ENCODE assay signal across 16 cellular contexts in the genomic region with DNA sequence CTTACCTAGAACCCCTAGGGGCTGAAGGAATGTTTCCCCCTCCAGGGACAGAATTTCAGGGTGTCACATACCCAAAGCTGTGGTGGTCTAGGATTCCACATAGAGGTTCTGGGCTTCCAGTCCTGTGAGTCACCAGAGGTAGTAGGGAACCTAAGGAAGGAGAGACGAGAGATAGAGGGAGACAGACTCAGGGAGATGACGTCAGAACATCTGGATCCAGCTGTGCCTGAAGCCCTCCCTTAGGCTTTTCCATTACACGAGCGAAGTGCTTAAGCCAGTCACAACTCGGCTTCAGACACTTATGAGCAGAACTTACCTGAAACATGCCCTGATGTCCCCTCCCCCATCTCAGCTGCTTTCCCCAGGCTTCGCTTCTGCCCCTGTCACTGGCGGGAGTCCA. TPM values are rescaled to one million over a fixed set of nuclear protein-coding genes. Genes with fewer than 3 reads are reported as not detected.
A peak's percentile ranks its signal among the peaks of the same experiment; 100 is the strongest.
DNase-seq lines count a peak whose midpoint lies in the region; ATAC-seq, FAIRE-seq and TF ChIP-seq lines count a peak whose summit lies in the region.
"Had no signal": no experiment of that assay in that cellular context is flagged by ENCODE, and none has a peak within 500 bp of the region (broad histone marks: within the 10 kb centered on the region; RNA-seq: fewer than 3 reads in every experiment).

No MANE protein-coding gene starts in this region.

- DNase-seq in natural killer cell treated with Interleukin-12 subunit alpha and Interleukin-12 subunit beta and Interleukin-15 and Interleukin-18, amount 100 ng/mL, for 72 hours (ENCODE audit: low spot score): peak; percentile 47
- DNase-seq in natural killer cell: no peak
- DNase-seq in K562 (ENCODE audit: extremely low read depth in 1 of 4, low spot score in 3 of 4): peak in 1 of 4 experiments; percentile 30
- no peak for DNase-seq in stimulated activated naive B cell treated with anti-CD40 and anti-IgM and Interleukin-4, amounts not matched to agents 10 μg/mL and 1 μg/mL and 100 μg/mL, for 72 hours
- DNase-seq in tibial artery: no peak
- DNase-seq: BE2C; CD4-positive, alpha-beta memory T cell; DMS79; EL had no signal

- H3K9me3 ChIP-seq in K562 (replicated peaks; ENCODE audit: control insufficient read depth, insufficient read depth, low read depth, low read length) (no peaks in the 10 kb centered on the region), tibial artery (no peaks in the 10 kb centered on the region)
- H3K9me3 ChIP-seq: BE2C, HAP-1 had no signal

- no peak overlapping the region for H2AFZ ChIP-seq in K562 (ENCODE audit: low read depth, low read length)
- H2AFZ ChIP-seq: GM23338 had no signal

- WGBS in K562 (ENCODE audit: insufficient coverage, low coverage, missing lambda C conversion rate): 31% methylated on average over 7 of the region's 7 CpGs

- peak in 1 of 2 donors; percentile 7 for ATAC-seq in natural killer cell treated with Interleukin-12 subunit alpha and Interleukin-12 subunit beta and Interleukin-15 and Interleukin-18, amount 100 ng/mL, for 72 hours
- ATAC-seq in natural killer cell: no peak
- 0 out of 3 replicates have a peak, but pooled peaks have one; percentile 8 for ATAC-seq in K562
- ATAC-seq in stimulated activated naive B cell treated with anti-CD40 and anti-IgM and Interleukin-4, amounts not matched to agents 10 μg/mL and 1 μg/mL and 100 μg/mL, for 72 hours (replicated peaks): no peak

- no TSS peak for BruUV-seq in K562 (replicated peaks; lab: Mats Ljungman, UMichigan)

- intact Hi-C loops in natural killer cell (cut with micrococcal nuclease): loop anchor here (2.0 kb wide), 1 partner anchor 22 kb away; no protein-coding TSS in a partner anchor
- intact Hi-C loops in K562 (cut with micrococcal nuclease): loop anchor here (1.0 kb wide), 1 partner anchor 22 kb away; no protein-coding TSS in a partner anchor
- intact Hi-C loops in tibial artery (cut with DNase I; ENCODE audit: low total_unique reads): loop anchor here (2.0 to 5.0 kb wide), 2 partner anchors 20 to 96 kb away; no protein-coding TSS in a partner anchor

- H3K4me3 Mint-ChIP-seq in natural killer cell treated with Interleukin-12 subunit alpha and Interleukin-12 subunit beta and Interleukin-15 and Interleukin-18, amount 100 ng/mL, for 72 hours: no peak overlapping the region
- H3K4me3 Mint-ChIP-seq in natural killer cell: no peak overlapping the region
- H3K4me3 Mint-ChIP-seq in stimulated activated naive B cell treated with anti-CD40 and anti-IgM and Interleukin-4, amounts not matched to agents 10 μg/mL and 1 μg/mL and 100 μg/mL, for 72 hours: no peak overlapping the region
- H3K4me3 Mint-ChIP-seq: CD4-positive, alpha-beta memory T cell; GM23338 had no signal

- H3K4me2 ChIP-seq in K562 (ENCODE audit: insufficient read depth, low read length): no peak overlapping the region
- H3K4me2 ChIP-seq: GM23338 had no signal

- H3K4me3 ChIP-seq in K562 (no peak overlapping the region), tibial artery (no peak overlapping the region)
- H3K4me3 ChIP-seq: GM23338, HAP-1 had no signal

- no peaks in the 10 kb centered on the region for H3K36me3 Mint-ChIP-seq in natural killer cell treated with Interleukin-12 subunit alpha and Interleukin-12 subunit beta and Interleukin-15 and Interleukin-18, amount 100 ng/mL, for 72 hours
- no peaks in the 10 kb centered on the region for H3K36me3 Mint-ChIP-seq in natural killer cell
- peaks cover 2 to 3% of the 10 kb centered on the region in 2 donors for H3K36me3 Mint-ChIP-seq in stimulated activated naive B cell treated with anti-CD40 and anti-IgM and Interleukin-4, amounts not matched to agents 10 μg/mL and 1 μg/mL and 100 μg/mL, for 72 hours
- H3K36me3 Mint-ChIP-seq: CD4-positive, alpha-beta memory T cell had no signal

- H3K27ac Mint-ChIP-seq in natural killer cell treated with Interleukin-12 subunit alpha and Interleukin-12 subunit beta and Interleukin-15 and Interleukin-18, amount 100 ng/mL, for 72 hours: no peak overlapping the region
- H3K27ac Mint-ChIP-seq in natural killer cell: no peak overlapping the region
- no peak overlapping the region for H3K27ac Mint-ChIP-seq in stimulated activated naive B cell treated with anti-CD40 and anti-IgM and Interleukin-4, amounts not matched to agents 10 μg/mL and 1 μg/mL and 100 μg/mL, for 72 hours
- H3K27ac Mint-ChIP-seq: GM23338 had no signal

- H3K79me2 ChIP-seq in K562 (ENCODE audit: control insufficient read depth, insufficient read depth, low read length): no peaks in the 10 kb centered on the region

- no peak overlapping the region for H3K9ac ChIP-seq in K562 (ENCODE audit: insufficient read depth in 1 of 2, low read depth in 2 of 2, low read length in 2 of 2)

- no peak for TF ChIP-seq POLR2A in K562 (conservative IDR thresholded peaks at IDR 0.05)

- CTCF ChIA-PET in K562 (lab: Yijun Ruan, JAX; ENCODE audit: low intra/inter-chr PET ratio): interaction anchor here (0.6 to 2.2 kb wide), 3 partner anchors 21 to 554 kb away, joined by 3 to 30 read pairs (median 9); no protein-coding TSS in a partner anchor

- H4K20me1 ChIP-seq in K562 (replicated peaks; ENCODE audit: control insufficient read depth, insufficient read depth, low read length): peaks cover 2% of the 10 kb centered on the region; the same call in 1 of the 2 replicates

- TF ChIP-seq EP300 in K562 (IDR thresholded peaks at IDR 0.05; ENCODE audit: low read length): no peak

- TF ChIP-seq CTCF in natural killer cell (IDR thresholded peaks at IDR 0.05): no peak
- TF ChIP-seq CTCF in K562 (IDR thresholded peaks at IDR 0.05 in 2 of 3, conservative IDR thresholded peaks at IDR 0.05 in 1 of 3; ENCODE audit: insufficient read depth in 2 of 3, low read depth in 1 of 3, low read length in 3 of 3): no peak
- TF ChIP-seq CTCF in tibial artery (IDR thresholded peaks at IDR 0.05): no peak

- H3K9me1 ChIP-seq in K562 (ENCODE audit: control insufficient read depth, insufficient read depth, low read length): no peaks in the 10 kb centered on the region

- H3K27me3 ChIP-seq in K562 (ENCODE audit: control insufficient read depth in 2 of 2, insufficient read depth in 2 of 2, low read length in 2 of 2): no peaks in the 10 kb centered on the region
- H3K27me3 ChIP-seq in tibial artery: no peaks in the 10 kb centered on the region
- H3K27me3 ChIP-seq: BE2C had no signal

- H3K36me3 ChIP-seq in K562 (ENCODE audit: control insufficient read depth, insufficient read depth, low read length) (no peaks in the 10 kb centered on the region), tibial artery (no peaks in the 10 kb centered on the region)
- H3K36me3 ChIP-seq: BE2C, HAP-1 had no signal

- H3K27ac ChIP-seq in K562 (ENCODE audit: extremely low read depth, low read depth, low read length) (no peak overlapping the region), tibial artery (no peak overlapping the region)
- H3K27ac ChIP-seq: C4-2B had no signal

- H3K4me1 ChIP-seq in K562 (replicated peaks in 1 of 2; ENCODE audit: control insufficient read depth in 2 of 2, insufficient read depth in 2 of 2, low read length in 2 of 2): peaks cover 5 to 25% of the 10 kb centered on the region in 2 experiments; a peak in 3 of 5 replicates
- peaks cover 0 to 7% (median 0%) of the 10 kb centered on the region in 4 donors for H3K4me1 ChIP-seq in tibial artery
- H3K4me1 ChIP-seq: BE2C, HAP-1 had no signal

- POLR2A ChIA-PET in K562 (lab: Yijun Ruan, JAX): interaction anchor here (2.1 to 2.5 kb wide), 2 partner anchors 8 to 11 kb away, joined by 8 to 15 read pairs; no protein-coding TSS in a partner anchor

- in situ Hi-C loops in K562 (cut with MboI): no loop called here

- H3K27me3 Mint-ChIP-seq in natural killer cell treated with Interleukin-12 subunit alpha and Interleukin-12 subunit beta and Interleukin-15 and Interleukin-18, amount 100 ng/mL, for 72 hours: peaks cover 0 to 9% of the 10 kb centered on the region in 2 donors
- H3K27me3 Mint-ChIP-seq in natural killer cell (ENCODE audit: low read depth in 2 of 2): no peaks in the 10 kb centered on the region
- no peaks in the 10 kb centered on the region for H3K27me3 Mint-ChIP-seq in stimulated activated naive B cell treated with anti-CD40 and anti-IgM and Interleukin-4, amounts not matched to agents 10 μg/mL and 1 μg/mL and 100 μg/mL, for 72 hours
- H3K27me3 Mint-ChIP-seq: CD4-positive, alpha-beta memory T cell had no signal

- FAIRE-seq in K562 (lab: Jason Lieb, UNC): no peak
- FAIRE-seq: A204.1, G401.6, GM12891 had no signal

- TF ChIP-seq RAD21 in K562 (CRISPR knock-in tag; conservative IDR thresholded peaks at IDR 0.05 in 1 of 2, IDR thresholded peaks at IDR 0.05 in 1 of 2): no peak

- no peaks in the 10 kb centered on the region for H3K9me3 Mint-ChIP-seq in natural killer cell treated with Interleukin-12 subunit alpha and Interleukin-12 subunit beta and Interleukin-15 and Interleukin-18, amount 100 ng/mL, for 72 hours
- no peaks in the 10 kb centered on the region for H3K9me3 Mint-ChIP-seq in natural killer cell
- H3K9me3 Mint-ChIP-seq in stimulated activated naive B cell treated with anti-CD40 and anti-IgM and Interleukin-4, amounts not matched to agents 10 μg/mL and 1 μg/mL and 100 μg/mL, for 72 hours: peaks cover 0 to 2% of the 10 kb centered on the region in 2 donors

- H3K4me1 Mint-ChIP-seq in natural killer cell treated with Interleukin-12 subunit alpha and Interleukin-12 subunit beta and Interleukin-15 and Interleukin-18, amount 100 ng/mL, for 72 hours (ENCODE audit: low read depth in 2 of 2): peaks cover 4% of the 10 kb centered on the region in 2 donors
- peaks cover 0 to 5% of the 10 kb centered on the region in 2 donors for H3K4me1 Mint-ChIP-seq in natural killer cell
- peaks cover 8 to 9% of the 10 kb centered on the region in 2 donors for H3K4me1 Mint-ChIP-seq in stimulated activated naive B cell treated with anti-CD40 and anti-IgM and Interleukin-4, amounts not matched to agents 10 μg/mL and 1 μg/mL and 100 μg/mL, for 72 hours

RNA-seq across cellular contexts. Expression of a gene that starts 11.8 kb away (rescaled TPM):
- total RNA-seq in natural killer cell treated with Interleukin-12 subunit alpha and Interleukin-12 subunit beta and Interleukin-15 and Interleukin-18, amount 100 ng/mL, for 72 hours: 100 to 1,000 TPM in 1 of 2 donors, 10 to 100 TPM in 1; 68.9 to 118 TPM
- 100 to 1,000 TPM in 1 of 3 donors, 10 to 100 TPM in 2; 90.5 to 104 (median 97.2) TPM for total RNA-seq in natural killer cell
- total RNA-seq in K562 (2011; cell fraction: chromatin; rRNA removed; ENCODE audit: low replicate concordance): 41.1 and 91.2 TPM in 2 replicates
- 75.2 and 79.4 TPM in 2 replicates for total RNA-seq in K562 (2011; cell fraction: nucleolus; rRNA removed)
- 97.1 and 146 TPM in 2 replicates for total RNA-seq in K562 (2011; cell fraction: nucleoplasm; rRNA removed)
- 191 and 212 TPM in 2 replicates for total RNA-seq in K562 (2014; rRNA removed)
- 78.3 and 95.2 TPM in 2 replicates for total RNA-seq in K562 (2014; rRNA removed; fragmentation: Illumina TruSeq; extraction: Trizol)
- 168 and 181 TPM in 2 replicates for total RNA-seq in K562 (2015; rRNA removed; fragmentation: Illumina TruSeq; extraction: Trizol)
- 91.9 and 103 TPM in 2 replicates for total RNA-seq in K562 (2021)
- 118 and 125 TPM in 2 replicates for polyA plus RNA-seq in K562 (2011; rRNA removed)
- polyA plus RNA-seq in K562 (2011; cell fraction: cytosol; rRNA removed): 146 and 188 TPM in 2 replicates
- 94.7 and 118 TPM in 2 replicates for polyA plus RNA-seq in K562 (2011; cell fraction: nucleus; rRNA removed)
- polyA plus RNA-seq in K562 (2012): 63.8 and 102 TPM in 2 replicates
- polyA plus RNA-seq in K562 (2014; fragmentation: Illumina TruSeq; extraction: Trizol): 117 and 153 TPM in 2 replicates
- 100 to 1,000 TPM; 268 to 279 TPM for polyA plus RNA-seq in K562 (2014; fragmentation: Nextera tagmentation; extraction: Ambion mirVana)
- 156 and 183 TPM in 2 replicates for polyA plus RNA-seq in K562 (2014; rRNA removed)
- polyA minus RNA-seq in K562 (2011; rRNA and poly(A)+ RNA removed): 20.4 and 23.9 TPM in 2 replicates
- polyA minus RNA-seq in K562 (2011; cell fraction: cytosol; rRNA and poly(A)+ RNA removed): 24.2 and 24.3 TPM in 2 replicates
- 17.6 and 19.3 TPM in 2 replicates for polyA minus RNA-seq in K562 (2011; cell fraction: nucleus; rRNA and poly(A)+ RNA removed)

RNA-seq across cellular contexts. Expression of a gene that starts 21.3 kb away (rescaled TPM):
- total RNA-seq in natural killer cell treated with Interleukin-12 subunit alpha and Interleukin-12 subunit beta and Interleukin-15 and Interleukin-18, amount 100 ng/mL, for 72 hours: 100 to 1,000 TPM; 180 to 213 TPM
- total RNA-seq in natural killer cell (100 to 1,000 TPM; 416 to 445 (median 428) TPM), K562 (2014; rRNA removed) (254 and 304 TPM in 2 replicates), K562 (2014; rRNA removed; fragmentation: Illumina TruSeq; extraction: Trizol) (97.1 and 111 TPM in 2 replicates), K562 (2015; rRNA removed; fragmentation: Illumina TruSeq; extraction: Trizol) (139 and 145 TPM in 2 replicates), K562 (2021) (207 and 231 TPM in 2 replicates)
- 71.9 and 141 TPM in 2 replicates for total RNA-seq in K562 (2011; cell fraction: chromatin; rRNA removed; ENCODE audit: low replicate concordance)
- 125 and 129 TPM in 2 replicates for total RNA-seq in K562 (2011; cell fraction: nucleolus; rRNA removed)
- 105 and 135 TPM in 2 replicates for total RNA-seq in K562 (2011; cell fraction: nucleoplasm; rRNA removed)
- polyA plus RNA-seq in K562 (2011; rRNA removed) (146 and 189 TPM in 2 replicates), K562 (2014; fragmentation: Illumina TruSeq; extraction: Trizol) (113 and 268 TPM in 2 replicates), K562 (2014; fragmentation: Nextera tagmentation; extraction: Ambion mirVana) (1 to 10 TPM; 6.5 to 7.0 TPM), K562 (2014; rRNA removed) (257 and 274 TPM in 2 replicates)
- polyA plus RNA-seq in K562 (2011; cell fraction: cytosol; rRNA removed): 121 and 183 TPM in 2 replicates
- polyA plus RNA-seq in K562 (2011; cell fraction: nucleus; rRNA removed): 86.3 and 109 TPM in 2 replicates
- 423 and 620 TPM in 2 replicates for polyA plus RNA-seq in K562 (2012)
- 48.0 and 49.6 TPM in 2 replicates for polyA minus RNA-seq in K562 (2011; rRNA and poly(A)+ RNA removed)
- 107 and 130 TPM in 2 replicates for polyA minus RNA-seq in K562 (2011; cell fraction: cytosol; rRNA and poly(A)+ RNA removed)
- 35.7 and 49.4 TPM in 2 replicates for polyA minus RNA-seq in K562 (2011; cell fraction: nucleus; rRNA and poly(A)+ RNA removed)

RNA-seq across cellular contexts. Expression of a gene that starts 37.7 kb away (rescaled TPM):
- total RNA-seq in natural killer cell treated with Interleukin-12 subunit alpha and Interleukin-12 subunit beta and Interleukin-15 and Interleukin-18, amount 100 ng/mL, for 72 hours: not detected
- total RNA-seq in natural killer cell (not detected), K562 (2014; rRNA removed) (not detected in 2 replicates), K562 (2014; rRNA removed; fragmentation: Illumina TruSeq; extraction: Trizol) (not detected in 2 replicates), K562 (2015; rRNA removed; fragmentation: Illumina TruSeq; extraction: Trizol) (not detected in 2 replicates), K562 (2021) (not detected in 2 replicates)
- total RNA-seq in K562 (2011; cell fraction: chromatin; rRNA removed; ENCODE audit: low replicate concordance): not detected in 2 replicates
- total RNA-seq in K562 (2011; cell fraction: nucleolus; rRNA removed): not detected in 2 replicates
- total RNA-seq in K562 (2011; cell fraction: nucleoplasm; rRNA removed): not detected in 2 replicates
- polyA plus RNA-seq in K562 (2011; rRNA removed) (not detected in 2 replicates), K562 (2014; fragmentation: Illumina TruSeq; extraction: Trizol) (not detected in 2 replicates), K562 (2014; fragmentation: Nextera tagmentation; extraction: Ambion mirVana) (not detected), K562 (2014; rRNA removed) (not detected in 2 replicates)
- not detected in 2 replicates for polyA plus RNA-seq in K562 (2011; cell fraction: cytosol; rRNA removed)
- not detected in 2 replicates for polyA plus RNA-seq in K562 (2011; cell fraction: nucleus; rRNA removed)
- polyA plus RNA-seq in K562 (2012): not detected in 2 replicates
- polyA minus RNA-seq in K562 (2011; rRNA and poly(A)+ RNA removed): not detected in 2 replicates
- polyA minus RNA-seq in K562 (2011; cell fraction: cytosol; rRNA and poly(A)+ RNA removed): not detected in 2 replicates
- polyA minus RNA-seq in K562 (2011; cell fraction: nucleus; rRNA and poly(A)+ RNA removed): not detected in 2 replicates
- total RNA-seq: CD4-positive, alpha-beta memory T cell; HT-29 had no signal
- polyA plus RNA-seq: CD4-positive, alpha-beta memory T cell; GM23338 had no signal

RNA-seq across cellular contexts. Expression of a gene that starts 53.4 kb away (rescaled TPM):
- not detected for total RNA-seq in natural killer cell treated with Interleukin-12 subunit alpha and Interleukin-12 subunit beta and Interleukin-15 and Interleukin-18, amount 100 ng/mL, for 72 hours
- total RNA-seq in natural killer cell (under 1 TPM; 0.09 to 0.40 (median 0.12) TPM), K562 (2014; rRNA removed) (4.3 and 5.9 TPM in 2 replicates), K562 (2014; rRNA removed; fragmentation: Illumina TruSeq; extraction: Trizol) (1.6 and 1.8 TPM in 2 replicates), K562 (2015; rRNA removed; fragmentation: Illumina TruSeq; extraction: Trizol) (1.8 and 2.3 TPM in 2 replicates), K562 (2021) (26.3 and 32.2 TPM in 2 replicates)
- 11.5 and 24.1 TPM in 2 replicates for total RNA-seq in K562 (2011; cell fraction: chromatin; rRNA removed; ENCODE audit: low replicate concordance)
- 15.1 and 17.2 TPM in 2 replicates for total RNA-seq in K562 (2011; cell fraction: nucleolus; rRNA removed)
- total RNA-seq in K562 (2011; cell fraction: nucleoplasm; rRNA removed): 13.1 and 17.8 TPM in 2 replicates
- polyA plus RNA-seq in K562 (2011; rRNA removed) (3.0 and 9.6 TPM in 2 replicates), K562 (2014; fragmentation: Illumina TruSeq; extraction: Trizol) (14.7 and 15.3 TPM in 2 replicates), K562 (2014; fragmentation: Nextera tagmentation; extraction: Ambion mirVana) (1 to 10 TPM; 1.7 to 2.1 TPM), K562 (2014; rRNA removed) (7.5 and 9.0 TPM in 2 replicates)
- 6.5 and 11.7 TPM in 2 replicates for polyA plus RNA-seq in K562 (2011; cell fraction: cytosol; rRNA removed)
- 5.3 and 11.9 TPM in 2 replicates for polyA plus RNA-seq in K562 (2011; cell fraction: nucleus; rRNA removed)
- polyA plus RNA-seq in K562 (2012): 20.4 and 23.6 TPM in 2 replicates
- polyA minus RNA-seq in K562 (2011; rRNA and poly(A)+ RNA removed): 4.3 and 4.9 TPM in 2 replicates
- 31.8 and 37.0 TPM in 2 replicates for polyA minus RNA-seq in K562 (2011; cell fraction: cytosol; rRNA and poly(A)+ RNA removed)
- 7.6 and 8.9 TPM in 2 replicates for polyA minus RNA-seq in K562 (2011; cell fraction: nucleus; rRNA and poly(A)+ RNA removed)
- total RNA-seq: CD4-positive, alpha-beta memory T cell had no signal
- polyA plus RNA-seq: CD4-positive, alpha-beta memory T cell had no signal

RNA-seq across cellular contexts. Expression of a gene that starts 55.1 kb away (rescaled TPM):
- total RNA-seq in natural killer cell treated with Interleukin-12 subunit alpha and Interleukin-12 subunit beta and Interleukin-15 and Interleukin-18, amount 100 ng/mL, for 72 hours: not detected
- not detected for total RNA-seq in natural killer cell
- not detected in 2 replicates for total RNA-seq in K562 (2011; cell fraction: chromatin; rRNA removed; ENCODE audit: low replicate concordance)
- total RNA-seq in K562 (2011; cell fraction: nucleolus; rRNA removed): not detected in 2 replicates
- not detected in 2 replicates for total RNA-seq in K562 (2011; cell fraction: nucleoplasm; rRNA removed)
- not detected in 2 replicates for total RNA-seq in K562 (2014; rRNA removed)
- not detected in 2 replicates for total RNA-seq in K562 (2014; rRNA removed; fragmentation: Illumina TruSeq; extraction: Trizol)
- total RNA-seq in K562 (2015; rRNA removed; fragmentation: Illumina TruSeq; extraction: Trizol): not detected in 2 replicates
- total RNA-seq in K562 (2021): not detected in 2 replicates
- not detected in 2 replicates for polyA plus RNA-seq in K562 (2011; rRNA removed)
- polyA plus RNA-seq in K562 (2011; cell fraction: cytosol; rRNA removed): not detected in 2 replicates
- not detected in 2 replicates for polyA plus RNA-seq in K562 (2011; cell fraction: nucleus; rRNA removed)
- polyA plus RNA-seq in K562 (2012): 0.01 and 0.04 TPM in 2 replicates
- not detected in 2 replicates for polyA plus RNA-seq in K562 (2014; fragmentation: Illumina TruSeq; extraction: Trizol)
- polyA plus RNA-seq in K562 (2014; fragmentation: Nextera tagmentation; extraction: Ambion mirVana): under 1 TPM in 1 of 2 experiments, not detected in 1; 0.01 TPM
- not detected in 2 replicates for polyA plus RNA-seq in K562 (2014; rRNA removed)
- not detected in 2 replicates for polyA minus RNA-seq in K562 (2011; rRNA and poly(A)+ RNA removed)
- polyA minus RNA-seq in K562 (2011; cell fraction: cytosol; rRNA and poly(A)+ RNA removed): not detected in 2 replicates
- not detected in 2 replicates for polyA minus RNA-seq in K562 (2011; cell fraction: nucleus; rRNA and poly(A)+ RNA removed)
- total RNA-seq: CD4-positive, alpha-beta memory T cell; GM23338; HT-29 had no signal
- polyA plus RNA-seq: CD4-positive, alpha-beta memory T cell had no signal
